ENCODE assay signal across 8 cellular contexts in the genomic region with DNA sequence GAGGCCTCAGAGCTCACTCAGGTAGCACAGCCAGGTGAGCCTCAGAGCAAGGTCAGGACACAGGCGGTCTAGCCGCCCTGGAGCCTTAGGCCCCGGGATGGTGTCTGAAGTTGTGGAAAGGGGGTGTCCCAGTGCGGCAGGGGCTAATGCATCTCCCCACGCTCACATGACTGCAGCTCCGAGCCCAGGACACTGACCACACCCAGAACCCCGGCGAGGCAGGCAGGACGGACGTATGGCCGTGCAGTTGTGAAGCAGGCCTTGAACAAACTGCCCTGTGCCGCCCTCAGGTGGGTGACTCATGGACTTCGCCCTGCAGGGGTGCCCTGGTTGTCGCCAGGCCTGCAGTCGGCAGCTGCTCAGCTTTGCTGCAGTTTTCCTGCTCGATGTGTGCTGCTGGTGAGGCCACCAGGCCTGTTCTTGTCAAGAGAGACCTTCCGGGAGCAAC. TPM values are rescaled to one million over a fixed set of nuclear protein-coding genes. Genes with fewer than 3 reads are reported as not detected.
DNase-seq lines count a peak whose midpoint lies in the region; ATAC-seq, FAIRE-seq and TF ChIP-seq lines count a peak whose summit lies in the region.

No MANE protein-coding gene starts in this region.

- peaks cover 5% of the 10 kb centered on the region for H3K9me3 Mint-ChIP-seq in activated CD4-positive, alpha-beta memory T cell treated with anti-CD3 and anti-CD28 coated beads for 36 hours
- no peaks in the 10 kb centered on the region for H3K9me3 Mint-ChIP-seq in activated CD4-positive, alpha-beta memory T cell treated with anti-CD3 and anti-CD28 coated beads, Interleukin-2, amount 10 ng/mL, durations not matched to agents 7 days and 5 days

- DNase-seq in activated CD4-positive, alpha-beta memory T cell treated with anti-CD3 and anti-CD28 coated beads for 36 hours = peak; percentile 31
- no peak for DNase-seq in activated CD4-positive, alpha-beta memory T cell treated with anti-CD3 and anti-CD28 coated beads, Interleukin-2, amount 10 ng/mL, durations not matched to agents 7 days and 5 days
- DNase-seq in SHP77 treated with DMSO at 0.1 percent for 48 hours (lab: John Stamatoyannopoulos, UW) (peak; percentile 98), heart left ventricle (peak; percentile 48 to 81 (median 75)), small intestine (peak; percentile 83), NCI-H2107 (lab: John Stamatoyannopoulos, UW) (no peak)
- DNase-seq in stimulated activated naive CD4-positive, alpha-beta T cell treated with Interleukin-2 at 50 U/mL for 16 hours (lab: John Stamatoyannopoulos, UW) = no peak

- no peak overlapping the region for H3K4me3 ChIP-seq in heart left ventricle
- H3K4me3 ChIP-seq in small intestine (ENCODE audit: low read depth in 1 of 2, low read length in 2 of 2) = no peak overlapping the region

- 41 to 62% (median 53%) methylated on average over 13 to 17 of the region's 17 CpGs for WGBS in heart left ventricle, 4 donors
- 31 to 60% (median 45%) methylated on average over 17 of the region's 17 CpGs for WGBS in small intestine, 3 donors

- peak in 10 of 12 donors; percentile 22 to 62 (median 46) for TF ChIP-seq CTCF in heart left ventricle (IDR thresholded peaks at IDR 0.05)

- no peak for FAIRE-seq in small intestine (lab: Jason Lieb, UNC)

- no peaks in the 10 kb centered on the region for H3K27me3 Mint-ChIP-seq in activated CD4-positive, alpha-beta memory T cell treated with anti-CD3 and anti-CD28 coated beads for 36 hours
- H3K27me3 Mint-ChIP-seq in activated CD4-positive, alpha-beta memory T cell treated with anti-CD3 and anti-CD28 coated beads, Interleukin-2, amount 10 ng/mL, durations not matched to agents 7 days and 5 days = no peaks in the 10 kb centered on the region

- H3K9me3 ChIP-seq in heart left ventricle (peaks cover 0 to 17% (median 9%) of the 10 kb centered on the region in 12 donors), small intestine (ENCODE audit: control insufficient read depth, low read depth) (no peaks in the 10 kb centered on the region)

- peaks cover 0 to 43% (median 7%) of the 10 kb centered on the region in 9 donors for H3K36me3 ChIP-seq in heart left ventricle
- peaks cover 0 to 2% of the 10 kb centered on the region in 2 donors for H3K36me3 ChIP-seq in small intestine (ENCODE audit: control insufficient read depth in 2 of 2, insufficient read depth in 2 of 2, low read length in 2 of 2)

- H3K4me1 Mint-ChIP-seq in activated CD4-positive, alpha-beta memory T cell treated with anti-CD3 and anti-CD28 coated beads for 36 hours (ENCODE audit: low read depth) = peaks cover 16% of the 10 kb centered on the region
- peaks cover 14% of the 10 kb centered on the region for H3K4me1 Mint-ChIP-seq in activated CD4-positive, alpha-beta memory T cell treated with anti-CD3 and anti-CD28 coated beads, Interleukin-2, amount 10 ng/mL, durations not matched to agents 7 days and 5 days

- intact Hi-C loops in activated CD4-positive, alpha-beta memory T cell treated with anti-CD3 and anti-CD28 coated beads for 36 hours (cut with micrococcal nuclease) = no loop called here
- intact Hi-C loops in heart left ventricle (cut with DNase I) = loop anchor here in 8 of 10 donors (1.0 to 10.0 kb wide), 7 partner anchors 65 to 400 kb away; no protein-coding TSS in a partner anchor

- H3K27ac Mint-ChIP-seq in activated CD4-positive, alpha-beta memory T cell treated with anti-CD3 and anti-CD28 coated beads for 36 hours = no peak overlapping the region
- no peak overlapping the region for H3K27ac Mint-ChIP-seq in activated CD4-positive, alpha-beta memory T cell treated with anti-CD3 and anti-CD28 coated beads, Interleukin-2, amount 10 ng/mL, durations not matched to agents 7 days and 5 days

- no peak overlapping the region for H3K4me3 Mint-ChIP-seq in activated CD4-positive, alpha-beta memory T cell treated with anti-CD3 and anti-CD28 coated beads for 36 hours
- H3K4me3 Mint-ChIP-seq in activated CD4-positive, alpha-beta memory T cell treated with anti-CD3 and anti-CD28 coated beads, Interleukin-2, amount 10 ng/mL, durations not matched to agents 7 days and 5 days = no peak overlapping the region

- no peaks in the 10 kb centered on the region for H3K27me3 ChIP-seq in heart left ventricle
- H3K27me3 ChIP-seq in small intestine (ENCODE audit: control insufficient read depth in 2 of 2, insufficient read depth in 2 of 2, low read length in 2 of 2) = no peaks in the 10 kb centered on the region

- H3K27ac ChIP-seq in heart left ventricle = peak overlapping the region; percentile 29 to 93 (median 84)
- H3K27ac ChIP-seq in small intestine (ENCODE audit: low read depth in 1 of 2, low read length in 1 of 2) = no peak overlapping the region

- TF ChIP-seq POLR2A in heart left ventricle (IDR thresholded peaks at IDR 0.05) = no peak

- POLR2A ChIA-PET in activated CD4-positive, alpha-beta memory T cell treated with anti-CD3 and anti-CD28 coated beads for 36 hours (lab: Charles Lee) = no interaction called here
- POLR2A ChIA-PET in activated CD4-positive, alpha-beta memory T cell treated with anti-CD3 and anti-CD28 coated beads, Interleukin-2, amount 10 ng/mL, durations not matched to agents 7 days and 5 days (lab: Charles Lee) = no interaction called here

- CTCF ChIA-PET in activated CD4-positive, alpha-beta memory T cell treated with anti-CD3 and anti-CD28 coated beads for 36 hours (lab: Charles Lee) = interaction anchor here (0.9 to 1.4 kb wide), 3 partner anchors 39 to 410 kb away, joined by 3 to 5 read pairs (median 3); no protein-coding TSS in a partner anchor
- CTCF ChIA-PET in activated CD4-positive, alpha-beta memory T cell treated with anti-CD3 and anti-CD28 coated beads, Interleukin-2, amount 10 ng/mL, durations not matched to agents 7 days and 5 days (lab: Charles Lee) = interaction anchor here (2.3 kb wide), 1 partner anchor 399 kb away, joined by 11 read pairs; no protein-coding TSS in a partner anchor

- H3K36me3 Mint-ChIP-seq in activated CD4-positive, alpha-beta memory T cell treated with anti-CD3 and anti-CD28 coated beads for 36 hours = peaks cover 25% of the 10 kb centered on the region
- H3K36me3 Mint-ChIP-seq in activated CD4-positive, alpha-beta memory T cell treated with anti-CD3 and anti-CD28 coated beads, Interleukin-2, amount 10 ng/mL, durations not matched to agents 7 days and 5 days (ENCODE audit: low read depth) = peaks cover 24% of the 10 kb centered on the region

- H3K4me1 ChIP-seq in heart left ventricle = peaks cover 3 to 41% (median 25%) of the 10 kb centered on the region in 12 donors
- H3K4me1 ChIP-seq in small intestine (ENCODE audit: control insufficient read depth in 2 of 2, insufficient read depth in 1 of 2, low read depth in 1 of 2, low read length in 1 of 2) = peaks cover 2 to 6% of the 10 kb centered on the region in 2 donors

- ATAC-seq in heart left ventricle (peak; percentile 77 to 87 (median 80)), GM21367 (IDR thresholded peaks at IDR 0.05; ENCODE audit: unreplicated experiment) (no peak)

RNA-seq across cellular contexts. Expression of gene PRKAR1B, which starts 5.0 kb away (rescaled TPM):
- total RNA-seq in activated CD4-positive, alpha-beta memory T cell treated with anti-CD3 and anti-CD28 coated beads for 36 hours = 10 to 100 TPM; 28.0 to 28.2 TPM
- 10 to 100 TPM; 13.1 to 13.4 TPM for total RNA-seq in activated CD4-positive, alpha-beta memory T cell treated with anti-CD3 and anti-CD28 coated beads, Interleukin-2, amount 10 ng/mL, durations not matched to agents 7 days and 5 days
- 10 to 100 TPM; 11.4 to 22.2 (median 18.4) TPM for total RNA-seq in heart left ventricle
- polyA plus RNA-seq in heart left ventricle (10 to 100 TPM in 1 of 2 donors, 1 to 10 TPM in 1; 4.1 to 15.3 TPM), small intestine (10 to 100 TPM in 1 of 3 donors, 1 to 10 TPM in 2; 9.5 to 27.6 (median 9.6) TPM)

RNA-seq across cellular contexts. Expression of gene DNAAF5, which starts 5.6 kb away (rescaled TPM):
- 10 to 100 TPM; 26.8 to 29.5 TPM for total RNA-seq in activated CD4-positive, alpha-beta memory T cell treated with anti-CD3 and anti-CD28 coated beads for 36 hours
- 10 to 100 TPM; 16.8 to 19.7 TPM for total RNA-seq in activated CD4-positive, alpha-beta memory T cell treated with anti-CD3 and anti-CD28 coated beads, Interleukin-2, amount 10 ng/mL, durations not matched to agents 7 days and 5 days
- 10 to 100 TPM; 13.9 to 45.8 (median 23.7) TPM for total RNA-seq in heart left ventricle
- polyA plus RNA-seq in heart left ventricle = 10 to 100 TPM in 1 of 2 donors, 1 to 10 TPM in 1; 7.2 to 15.3 TPM
- polyA plus RNA-seq in small intestine = 10 to 100 TPM in 2 of 3 donors, 1 to 10 TPM in 1; 6.8 to 19.3 (median 11.6) TPM

Comparison
In these comparisons a context has a peak if more than half of its experiments do, and no peak if none do; other contexts are left out.
1. DNase-seq: peak in activated CD4-positive, alpha-beta memory T cell treated with anti-CD3 and anti-CD28 coated beads for 36 hours (single experiment), SHP77 treated with DMSO at 0.1 percent for 48 hours (single experiment), heart left ventricle (5 of 5) and small intestine (single experiment); none in activated CD4-positive, alpha-beta memory T cell treated with anti-CD3 and anti-CD28 coated beads, Interleukin-2, amount 10 ng/mL, durations not matched to agents 7 days and 5 days (single experiment), NCI-H2107 (single experiment) and stimulated activated naive CD4-positive, alpha-beta T cell treated with Interleukin-2 at 50 U/mL for 16 hours (single experiment).
2. H3K27ac ChIP-seq: peak in heart left ventricle (12 of 12); none in small intestine (0 of 2).